Comparison of ENCODE assay signal across 8 cellular contexts in the genomic region with DNA sequence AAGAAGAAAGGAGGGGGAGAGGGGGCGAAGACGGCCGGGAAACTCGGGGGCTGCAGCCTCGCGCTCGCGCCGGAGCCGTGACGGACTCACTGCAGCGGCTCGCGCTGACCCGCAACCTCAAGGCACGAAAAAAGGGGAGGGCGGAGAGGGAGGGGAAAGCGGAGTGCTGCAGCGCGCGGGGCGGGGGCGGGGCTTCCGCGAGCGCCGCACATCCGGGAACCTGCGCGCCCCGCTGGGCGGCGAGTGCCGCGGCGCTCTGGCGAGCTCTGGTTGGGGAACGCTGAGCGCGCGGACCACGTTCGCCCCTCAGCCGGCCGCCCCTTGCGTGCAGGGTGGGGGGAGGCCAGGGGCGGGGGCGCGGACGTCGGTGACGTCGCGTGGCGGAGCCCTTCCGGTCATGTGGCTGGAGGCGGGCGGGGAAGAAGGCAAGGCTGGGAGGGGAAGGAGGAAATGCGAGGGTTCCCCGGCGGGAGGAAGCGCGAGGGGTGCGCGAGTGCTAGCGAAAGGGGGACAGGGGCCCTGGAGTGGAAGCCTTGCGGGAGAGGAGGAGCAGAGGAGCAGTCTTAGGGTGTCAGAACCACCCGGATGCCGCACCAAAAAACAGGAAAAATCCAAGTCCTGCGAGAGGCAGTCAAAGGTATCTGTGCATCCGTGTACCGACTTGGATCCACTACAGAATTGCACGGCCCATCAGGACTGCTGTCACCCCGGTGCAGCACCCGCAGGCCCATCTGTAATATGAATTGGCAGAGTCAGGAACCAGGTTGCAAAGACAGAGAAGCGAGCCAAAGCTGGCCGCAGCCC. TPM values are rescaled to one million over a fixed set of nuclear protein-coding genes. Genes with fewer than 3 reads are reported as not detected.
DNase-seq lines count a peak whose midpoint lies in the region; ATAC-seq, FAIRE-seq and TF ChIP-seq lines count a peak whose summit lies in the region.

TSS of gene PPP3R1 (minus strand) at position 126 of the 804 bp plus-strand sequence. CDS start 405 bp downstream, outside the sequence.

- no peak for FAIRE-seq in H1 (lab: Jason Lieb, UNC)

- H2BK5ac ChIP-seq in H1 (ENCODE audit: low read depth, low read length) = peak within 1 kb of the TSS; percentile 94
- peak within 1 kb of the TSS; percentile 84 for H2BK5ac ChIP-seq in mesenchymal stem cell (ENCODE audit: low read depth, low read length, poor library complexity, severe bottlenecking)

- H2BK120ac ChIP-seq in H1 (replicated peaks; ENCODE audit: low read depth, low read length) (peak within 1 kb of the TSS; percentile 43), mesenchymal stem cell (ENCODE audit: low read depth, low read length) (peak within 1 kb of the TSS; percentile 84)

- H2BK15ac ChIP-seq in H1 (ENCODE audit: low read length) = no peak within 1 kb of the TSS
- peak within 1 kb of the TSS; percentile 89 for H2BK15ac ChIP-seq in mesenchymal stem cell (ENCODE audit: low read depth, poor library complexity, severe bottlenecking)

- peaks cover 13 to 16% of the 10 kb centered on the region in 2 experiments for H4K20me1 ChIP-seq in H1 (replicated peaks in 1 of 2; ENCODE audit: control insufficient read depth in 1 of 2, insufficient read depth in 2 of 2, low read length in 2 of 2)

- H3K27me3 ChIP-seq in H1 (replicated peaks in 1 of 4; ENCODE audit: control insufficient read depth in 3 of 4, extremely low read depth in 1 of 4, insufficient read depth in 3 of 4, low read length in 3 of 4) (no peaks in the 10 kb centered on the region), mesenchymal stem cell (ENCODE audit: control insufficient read depth in 1 of 2, insufficient read depth in 1 of 2, low read length in 2 of 2) (no peaks in the 10 kb centered on the region)

- peaks cover 2 to 16% (median 5%) of the 10 kb centered on the region in 4 experiments; a peak in 5 of 7 replicates for H3K4me1 ChIP-seq in H1 (replicated peaks in 1 of 4; ENCODE audit: control insufficient read depth in 3 of 4, insufficient read depth in 4 of 4, low read length in 3 of 4)
- no peaks in the 10 kb centered on the region for H3K4me1 ChIP-seq in mesenchymal stem cell (ENCODE audit: control insufficient read depth, insufficient read depth, low read depth, low read length)

- CTCF ChIA-PET in activated CD8-positive, alpha-beta memory T cell treated with anti-CD3 and anti-CD28 coated beads, Interleukin-2, amount 10 ng/mL, durations not matched to agents 7 days and 5 days (lab: Charles Lee) = interaction anchor here (0.9 to 2.4 kb wide), 5 partner anchors 56 to 462 kb away, joined by 3 to 11 read pairs (median 4); partner anchors contain the start of gene PNO1
- CTCF ChIA-PET in H1 (lab: Charles Lee; ENCODE audit: partially characterized antibody) = interaction anchor here (0.6 to 1.5 kb wide), 4 partner anchors 15 to 131 kb away, joined by 3 to 4 read pairs (median 4); no protein-coding TSS in a partner anchor

- no peak for TF ChIP-seq RAD21 in H1 (IDR thresholded peaks at IDR 0.05 in 1 of 2, conservative IDR thresholded peaks at IDR 0.05 in 1 of 2; ENCODE audit: low read depth in 2 of 2, low read length in 2 of 2)

- H3K14ac ChIP-seq in H1 (ENCODE audit: insufficient read length) = no peak within 1 kb of the TSS
- peak within 1 kb of the TSS; percentile 74 to 97 for H3K14ac ChIP-seq in mesenchymal stem cell (ENCODE audit: low read length in 2 of 2)

- peak within 1 kb of the TSS; percentile 66 for H3K56ac ChIP-seq in H1 (replicated peaks; ENCODE audit: insufficient read length, low read depth, low read length)

- H3K18ac ChIP-seq in H1 (ENCODE audit: extremely low read depth, low read length) = peak within 1 kb of the TSS; percentile 51
- peak within 1 kb of the TSS; percentile 98 to 99 for H3K18ac ChIP-seq in mesenchymal stem cell (ENCODE audit: low read depth in 1 of 2, low read length in 2 of 2)

- peak within 1 kb of the TSS; percentile 99 for H3K27ac Mint-ChIP-seq in activated CD8-positive, alpha-beta memory T cell treated with anti-CD3 and anti-CD28 coated beads, Interleukin-2, amount 10 ng/mL, durations not matched to agents 7 days and 5 days

- H3K27ac ChIP-seq in H1 (ENCODE audit: low read depth, low read length) = peak within 1 kb of the TSS; percentile 81
- H3K27ac ChIP-seq in mesenchymal stem cell (ENCODE audit: low read length, poor library complexity, severe bottlenecking) = peak within 1 kb of the TSS; percentile 98

- TF ChIP-seq CTCF in H1 (IDR thresholded peaks at IDR 0.05; ENCODE audit: control extremely low read depth in 1 of 3, insufficient read depth in 1 of 3, low read depth in 1 of 3, low read length in 3 of 3) = no peak

- H3K4ac ChIP-seq in H1 (replicated peaks; ENCODE audit: insufficient read length, low read depth, low read length) = peak within 1 kb of the TSS; percentile 90
- H3K4ac ChIP-seq in mesenchymal stem cell (ENCODE audit: low read depth in 1 of 2, low read length in 2 of 2) = peak within 1 kb of the TSS; percentile 96 to 99

- peak in 1 of 2 experiments; percentile 71; a peak in 2 of 3 replicates for TF ChIP-seq EP300 in H1 (IDR thresholded peaks at IDR 0.05; ENCODE audit: borderline replicate concordance in 1 of 2, low read depth in 2 of 2, low read length in 2 of 2)

- H3K9ac ChIP-seq in H1 (replicated peaks in 1 of 4; ENCODE audit: extremely low read depth in 1 of 4, low read depth in 3 of 4, low read length in 3 of 4) (peak within 1 kb of the TSS; percentile 86 to 92 (median 88)), mesenchymal stem cell (ENCODE audit: low read length) (peak within 1 kb of the TSS; percentile 99)

- WGBS in H1 (ENCODE audit: extremely low coverage in 1 of 2, insufficient coverage in 1 of 2, insufficient read length in 1 of 2, insufficient replicate concordance in 2 of 2, low coverage in 1 of 2, low lambda C conversion rate in 2 of 2, missing lambda C conversion rate in 1 of 2), 2 experiments = 0% methylated on average over 38 of the region's 77 CpGs; no CpG with 5 or more reads in 1 of the 2 experiments
- under 1% methylated on average over 58 of the region's 77 CpGs for WGBS in mesenchymal stem cell

- H4K91ac ChIP-seq in H1 (replicated peaks; ENCODE audit: insufficient read length, low read length) (peak within 1 kb of the TSS; percentile 22), mesenchymal stem cell (ENCODE audit: low read length) (peak within 1 kb of the TSS; percentile 85)

- H3K79me1 ChIP-seq in H1 (ENCODE audit: low read depth, low read length) (no peaks in the 10 kb centered on the region), mesenchymal stem cell (replicated peaks; ENCODE audit: low read length, poor library complexity, severe bottlenecking) (no peaks in the 10 kb centered on the region)

- peaks cover 26 to 47% of the 10 kb centered on the region in 2 experiments for H3K79me2 ChIP-seq in H1 (ENCODE audit: control insufficient read depth in 1 of 2, insufficient read depth in 2 of 2, low read length in 2 of 2)

- peaks cover 36% of the 10 kb centered on the region for H3K4me1 Mint-ChIP-seq in activated CD8-positive, alpha-beta memory T cell treated with anti-CD3 and anti-CD28 coated beads, Interleukin-2, amount 10 ng/mL, durations not matched to agents 7 days and 5 days

- no peak within 1 kb of the TSS for H2AK5ac ChIP-seq in H1 (ENCODE audit: low read depth, low read length)
- peak within 1 kb of the TSS; percentile 47 for H2AK5ac ChIP-seq in mesenchymal stem cell (ENCODE audit: low read length, severe bottlenecking)

- H3K23ac ChIP-seq in H1 (ENCODE audit: insufficient read length) (no peak within 1 kb of the TSS), mesenchymal stem cell (ENCODE audit: low read length in 2 of 2) (peak within 1 kb of the TSS; percentile 85 to 96)

- ATAC-seq in GM21367 (IDR thresholded peaks at IDR 0.05; ENCODE audit: unreplicated experiment) = peak; percentile 72
- peak; percentile 86 for ATAC-seq in activated CD8-positive, alpha-beta memory T cell treated with anti-CD3 and anti-CD28 coated beads, Interleukin-2, amount 10 ng/mL, durations not matched to agents 7 days and 5 days

- POLR2A ChIA-PET in H1 (lab: Charles Lee; ENCODE audit: partially characterized antibody) = interaction anchor here (0.7 to 3.1 kb wide), 4 partner anchors 24 to 189 kb away, joined by 3 to 15 read pairs (median 4); partner anchors contain the start of genes C1D and PNO1

- H3K4me3 ChIP-seq in H1 (ENCODE audit: extremely low read depth in 1 of 4, insufficient read depth in 2 of 4, low read depth in 3 of 4, low read length in 4 of 4) (peak within 1 kb of the TSS; percentile 92 to 97 (median 95)), mesenchymal stem cell (ENCODE audit: insufficient read depth in 1 of 2, low read depth in 1 of 2, low read length in 2 of 2) (peak within 1 kb of the TSS; percentile 81 to 98)

- peak within 1 kb of the TSS; percentile 80 for H3K4me2 ChIP-seq in H1 (ENCODE audit: insufficient read depth in 1 of 2, low read depth in 2 of 2, low read length in 2 of 2)
- peak within 1 kb of the TSS; percentile 92 for H3K4me2 ChIP-seq in mesenchymal stem cell (ENCODE audit: low read length, poor library complexity, severe bottlenecking)

- H3K23me2 ChIP-seq in H1 (ENCODE audit: low read depth, low read length) = peaks cover 5% of the 10 kb centered on the region; the same call in 1 of the 2 replicates

- no peak within 1 kb of the TSS; the same call in 1 of the 2 replicates for H2BK20ac ChIP-seq in H1 (ENCODE audit: low read length)

- H3K27me3 Mint-ChIP-seq in activated CD8-positive, alpha-beta memory T cell treated with anti-CD3 and anti-CD28 coated beads, Interleukin-2, amount 10 ng/mL, durations not matched to agents 7 days and 5 days = no peaks in the 10 kb centered on the region

- H2AFZ ChIP-seq in H1 (ENCODE audit: low read length) = peak within 1 kb of the TSS; percentile 74; the same call in 1 of the 2 replicates
- peak within 1 kb of the TSS; percentile 29 for H2AFZ ChIP-seq in mesenchymal stem cell (ENCODE audit: low read depth, low read length)

- H3K36me3 ChIP-seq in H1 (ENCODE audit: control insufficient read depth in 2 of 4, insufficient read depth in 4 of 4, low read length in 3 of 4) (peaks cover 0 to 4% (median 0%) of the 10 kb centered on the region in 4 experiments; a peak in 1 of 8 replicates), mesenchymal stem cell (ENCODE audit: control insufficient read depth in 1 of 2, insufficient read depth in 2 of 2, low read depth in 1 of 2, low read length in 2 of 2) (no peaks in the 10 kb centered on the region)

- TF ChIP-seq POLR2A in H1 (IDR thresholded peaks at IDR 0.05; ENCODE audit: control extremely low read depth in 1 of 2, low read depth in 2 of 2, low read length in 2 of 2) = peak; percentile 68 to 77

- peak within 1 kb of the TSS; percentile 95 for H4K8ac ChIP-seq in H1 (ENCODE audit: extremely low read depth, insufficient read depth, low read length)
- peak within 1 kb of the TSS; percentile 75 for H4K8ac ChIP-seq in mesenchymal stem cell (ENCODE audit: low read length)

- H2BK12ac ChIP-seq in H1 (ENCODE audit: low read depth, low read length) = peak within 1 kb of the TSS; percentile 86; the same call in 1 of the 2 replicates
- H2BK12ac ChIP-seq in mesenchymal stem cell (ENCODE audit: low read length in 2 of 2) = peak within 1 kb of the TSS; percentile 73 to 94

- peak within 1 kb of the TSS; percentile 99 for H3K4me3 Mint-ChIP-seq in activated CD8-positive, alpha-beta memory T cell treated with anti-CD3 and anti-CD28 coated beads, Interleukin-2, amount 10 ng/mL, durations not matched to agents 7 days and 5 days

- DNase-seq in COLO829 (ENCODE audit: low spot score) (peak; percentile 70), HUDEP-2 (lab: John Stamatoyannopoulos, UW; ENCODE audit: unreplicated experiment in 76 of 76) (peak; percentile 24 to 96 (median 90)), NOMO-1 treated with dmso at 0.1 percent for 144 hours (lab: John Stamatoyannopoulos, UW; ENCODE audit: unreplicated experiment) (peak; percentile 93), H1 (ENCODE audit: low read depth in 1 of 2, low spot score in 2 of 2) (peak; percentile 84 to 88), mesenchymal stem cell (peak; percentile 96)
- DNase-seq in activated CD8-positive, alpha-beta memory T cell treated with anti-CD3 and anti-CD28 coated beads, Interleukin-2, amount 10 ng/mL, durations not matched to agents 7 days and 5 days = peak; percentile 97
- DNase-seq in stimulated activated CD8-positive, alpha-beta memory T cell treated with anti-CD3 and anti-CD28 coated beads, Interleukin-12 subunit alpha, Interleukin-12 subunit beta, amount 100 ng/mL, for 24 hours (ENCODE audit: extremely low read depth) = peak; percentile 83

- peak within 1 kb of the TSS; percentile 49 for H4K5ac ChIP-seq in H1 (ENCODE audit: insufficient read length, low read depth, low read length)

- H3K9me3 ChIP-seq in H1 (ENCODE audit: insufficient read depth in 2 of 2, low read depth in 1 of 2, low read length in 1 of 2) (no peaks in the 10 kb centered on the region), mesenchymal stem cell (ENCODE audit: control insufficient read depth, low read length) (no peaks in the 10 kb centered on the region)

- no peaks in the 10 kb centered on the region for H3K9me3 Mint-ChIP-seq in activated CD8-positive, alpha-beta memory T cell treated with anti-CD3 and anti-CD28 coated beads, Interleukin-2, amount 10 ng/mL, durations not matched to agents 7 days and 5 days (ENCODE audit: low read depth)

- H3K36me3 Mint-ChIP-seq in activated CD8-positive, alpha-beta memory T cell treated with anti-CD3 and anti-CD28 coated beads, Interleukin-2, amount 10 ng/mL, durations not matched to agents 7 days and 5 days = peaks cover 10% of the 10 kb centered on the region

RNA-seq across cellular contexts. Expression of gene PPP3R1, which starts in this region (rescaled TPM):
- 10 to 100 TPM; 58.6 to 86.4 TPM for total RNA-seq in activated CD8-positive, alpha-beta memory T cell treated with anti-CD3 and anti-CD28 coated beads, Interleukin-2, amount 10 ng/mL, durations not matched to agents 7 days and 5 days
- 82.1 and 85.1 TPM in 2 replicates for total RNA-seq in H1 (2021; fragmentation: NEBNext Ultra II Directional; extraction: Animal tissue kit (Norgen Biotek cat#: 25700))
- polyA plus RNA-seq in H1 (2011; rRNA removed) = 5.5 and 9.3 TPM in 2 replicates
- polyA plus RNA-seq in H1 (2011; cell fraction: cytosol; rRNA removed) = 10.2 TPM
- polyA plus RNA-seq in H1 (2011; cell fraction: nucleus; rRNA removed) = 2.9 TPM
- polyA plus RNA-seq in H1 (2012, experiment 1 of 2) = 20.1 to 59.8 TPM (median 23.8 TPM) in 4 replicates
- polyA plus RNA-seq in H1 (2012, experiment 2 of 2) = 20.8 TPM
- polyA plus RNA-seq in H1 (2013, experiment 1 of 2) = 27.6 TPM
- 27.1 TPM for polyA plus RNA-seq in H1 (2013, experiment 2 of 2)
- 11.8 and 16.2 TPM in 2 replicates for polyA minus RNA-seq in H1 (2011; rRNA and poly(A)+ RNA removed)
- 18.4 TPM for polyA minus RNA-seq in H1 (2011; cell fraction: cytosol; rRNA and poly(A)+ RNA removed)
- polyA minus RNA-seq in H1 (2011; cell fraction: nucleus; rRNA and poly(A)+ RNA removed) = 13.5 TPM
- 28.6 TPM for polyA plus RNA-seq in mesenchymal stem cell (2013, experiment 1 of 2)
- polyA plus RNA-seq in mesenchymal stem cell (2013, experiment 2 of 2) = 29.2 TPM

Comparison
In these comparisons a context has a peak if more than half of its experiments do, and no peak if none do; other contexts are left out.
1. Peak in every context shown above with its lines: DNase-seq, ATAC-seq, H3K4me3 ChIP-seq and H3K27ac ChIP-seq.